23 cellular contexts compared by ENCODE assay signal in the genomic region with DNA sequence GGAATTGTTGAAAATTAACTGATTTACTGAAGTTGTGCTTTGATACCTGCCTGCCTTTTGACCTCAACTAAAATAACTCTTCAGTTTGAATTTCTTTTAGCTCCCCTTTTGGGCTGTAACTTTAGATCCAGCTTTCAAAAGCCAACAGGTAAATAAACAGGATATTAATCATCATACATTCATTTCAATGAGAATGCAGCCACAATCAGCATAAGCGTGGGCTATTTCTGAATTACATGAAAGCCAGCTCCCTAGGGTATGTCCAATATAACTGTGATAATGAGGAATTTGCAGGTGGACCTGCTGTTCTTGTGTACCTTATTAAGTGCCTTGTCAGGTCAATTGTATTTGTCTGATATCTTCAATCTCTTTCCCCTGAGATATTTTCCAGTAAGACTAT.
A peak's percentile ranks its signal among the peaks of the same experiment; 100 is the strongest.
DNase-seq lines count a peak whose midpoint lies in the region; ATAC-seq and TF ChIP-seq lines count a peak whose summit lies in the region.
"Had no signal": no experiment of that assay in that cellular context is flagged by ENCODE, and none has a peak within 500 bp of the region (broad histone marks: within the 10 kb centered on the region; RNA-seq: fewer than 3 reads in every experiment).

No MANE protein-coding gene starts in this region.

- H4K20me1 ChIP-seq in PC-3 (ENCODE audit: low read length) = no peaks in the 10 kb centered on the region
- H4K20me1 ChIP-seq: BLaER1 treated with 17β-estradiol and CSF1 and Interleukin-3, amounts not matched to agents 10 nM and 100 nM had no signal

- TF ChIP-seq POLR2A in lower leg skin (IDR thresholded peaks at IDR 0.05) = no peak

- H3K4me3 ChIP-seq in PC-3 (ENCODE audit: low read length) (no peak overlapping the region), epithelial cell of esophagus (ENCODE audit: low read length) (no peak overlapping the region), lower leg skin (ENCODE audit: low read depth, poor library complexity, severe bottlenecking) (no peak overlapping the region)
- H3K4me3 ChIP-seq: BLaER1 treated with 17β-estradiol and CSF1 and Interleukin-3, amounts not matched to agents 10 nM and 100 nM; GM12878; GM23248 had no signal

- H3K4me2 ChIP-seq in PC-3 (ENCODE audit: low read length) = peak overlapping the region; percentile 17
- H3K4me2 ChIP-seq: BLaER1 treated with 17β-estradiol and CSF1 and Interleukin-3, amounts not matched to agents 10 nM and 100 nM had no signal

- H3F3A ChIP-seq in PC-3 (ENCODE audit: low read length, unreplicated experiment) = no peaks in the 10 kb centered on the region

- H3K79me2 ChIP-seq in PC-3 (ENCODE audit: low read length) = no peaks in the 10 kb centered on the region

- TF ChIP-seq CTCF in PC-3 (conservative IDR thresholded peaks at IDR 0.05; ENCODE audit: low read depth, low read length) (no peak), epithelial cell of esophagus (IDR thresholded peaks at IDR 0.05; ENCODE audit: insufficient read depth, low read depth, low read length, missing control alignments) (no peak), lower leg skin (IDR thresholded peaks at IDR 0.05) (no peak)

- POLR2A ChIA-PET in PC-3 (lab: Charles Lee; ENCODE audit: unreplicated experiment) = interaction anchor here (0.7 kb wide), 1 partner anchor 362 kb away, joined by 3 read pairs; no protein-coding TSS in a partner anchor

- no peaks in the 10 kb centered on the region for H3K36me3 ChIP-seq in PC-3 (ENCODE audit: low read depth, low read length)
- H3K36me3 ChIP-seq: BE2C; BLaER1 treated with 17β-estradiol and CSF1 and Interleukin-3, amounts not matched to agents 10 nM and 100 nM had no signal

- H3K9ac ChIP-seq in PC-3 (ENCODE audit: low read length) = no peak overlapping the region
- H3K9ac ChIP-seq: BLaER1 treated with 17β-estradiol and CSF1 and Interleukin-3, amounts not matched to agents 10 nM and 100 nM; GM23248 had no signal

- DNase-seq in NCI-H1417 (lab: John Stamatoyannopoulos, UW) = peak in 2 of 3 experiments; percentile 27 to 77
- DNase-seq in NCI-H1417 treated with DMSO at 0.1 percent for 48 hours (lab: John Stamatoyannopoulos, UW) = no peak
- DNase-seq in PC-3 = peak; percentile 68
- peak; percentile 30 for DNase-seq in epithelial cell of esophagus (ENCODE audit: low read depth)
- DNase-seq in left kidney (ENCODE audit: low read depth, low spot score) = peak; percentile 16
- no peak for DNase-seq in lower leg skin (ENCODE audit: low spot score in 2 of 2)
- DNase-seq in cerebellar nuclear complex (lab: John Stamatoyannopoulos, UW) = no peak
- DNase-seq in NCI-H1694 (lab: John Stamatoyannopoulos, UW) = no peak
- DNase-seq: ACHN; AML-193; BE2C; CD4-positive, alpha-beta T cell; CD8-positive, alpha-beta memory T cell; DMS 273 treated with DMSO at 0.1 percent for 48 hours; DMS79; EL; GDM1; GM23248; H7; HCEC 1CT had no signal

- H3K9me2 ChIP-seq in PC-3 (replicated peaks; ENCODE audit: low read length) = no peaks in the 10 kb centered on the region

- intact Hi-C loops in PC-3 (cut with micrococcal nuclease) (no loop called here), lower leg skin (cut with DNase I; ENCODE audit: low total_unique reads) (no loop called here)

- BruUV-seq in PC-3 (replicated peaks; lab: Mats Ljungman, UMichigan) = no TSS peak

- H3K27ac ChIP-seq in PC-3 (ENCODE audit: low read length) = peak overlapping the region; percentile 19
- H3K27ac ChIP-seq: 22Rv1; BLaER1 treated with 17β-estradiol and CSF1 and Interleukin-3, amounts not matched to agents 10 nM and 100 nM; GM23248 had no signal

- CTCF ChIA-PET in PC-3 (lab: Charles Lee) = interaction anchor here (0.6 kb wide), 1 partner anchor 8 kb away, joined by 3 read pairs; no protein-coding TSS in a partner anchor

- H2AFZ ChIP-seq in PC-3 (ENCODE audit: low read length) = no peak overlapping the region
- H2AFZ ChIP-seq: GM23248 had no signal

- no peaks in the 10 kb centered on the region for H3K27me3 ChIP-seq in PC-3 (ENCODE audit: low read length)
- H3K27me3 ChIP-seq: BE2C; BLaER1 treated with 17β-estradiol and CSF1 and Interleukin-3, amounts not matched to agents 10 nM and 100 nM had no signal

- H3K9me3 ChIP-seq in PC-3 (ENCODE audit: low read length) = no peaks in the 10 kb centered on the region
- H3K9me3 ChIP-seq: BE2C had no signal

- ATAC-seq in PC-3 = peak; percentile 80
- ATAC-seq: GM12878 had no signal

- H3K4me1 ChIP-seq in PC-3 (ENCODE audit: insufficient read depth, low read length) = peaks cover 25% of the 10 kb centered on the region
- H3K4me1 ChIP-seq: BLaER1 treated with 17β-estradiol and CSF1 and Interleukin-3, amounts not matched to agents 10 nM and 100 nM had no signal

- 74 to 91% methylated on average over 1 of the region's 1 CpG for WGBS in lower leg skin, 2 donors

Comparison
In these comparisons a context has a peak if more than half of its experiments do, and no peak if none do; other contexts are left out.
1. DNase-seq: peak in NCI-H1417 (2 of 3), PC-3 (single experiment), epithelial cell of esophagus (single experiment) and left kidney (single experiment); none in NCI-H1417 treated with DMSO at 0.1 percent for 48 hours (single experiment), lower leg skin (0 of 2), cerebellar nuclear complex (0 of 2) and NCI-H1694 (single experiment).